Comparison of ENCODE assay signal across 8 cellular contexts in genomic region chr10:68720793-68721672, GRCh38. TPM values are rescaled to one million over a fixed set of nuclear protein-coding genes. Genes with fewer than 3 reads are reported as not detected.
DNase-seq lines count a peak whose midpoint lies in the region; ATAC-seq and TF ChIP-seq lines count a peak whose summit lies in the region.

TSS of gene CCAR1 (plus strand) at chr10:68721239. CDS start at chr10:68722505, 1,266 bp downstream.

- intact Hi-C loops in Panc1 (cut with micrococcal nuclease; ENCODE audit: unreplicated experiment): no loop called here

- in situ Hi-C loops in Panc1 (cut with HindIII; ENCODE audit: low pct_unique_long_range_greater_than_20kb, low sequenced_read_pairs): no loop called here

- no TSS peak for BruUV-seq in Panc1 (replicated peaks; lab: Mats Ljungman, UMichigan)

- peak; percentile 99 for ATAC-seq in GM21723 (IDR thresholded peaks at IDR 0.05; ENCODE audit: unreplicated experiment)
- peak; percentile 100 for ATAC-seq in Panc1
- peak; percentile 99 for ATAC-seq in activated T-cell treated with anti-CD3 and anti-CD28 coated beads, Interleukin-2, amount 50 U/mL, for 4 hours

- H3K9me3 ChIP-seq in Panc1 (ENCODE audit: control insufficient read depth, insufficient read depth, low read depth, low read length) (no peaks in the 10 kb centered on the region), mucosa of rectum (ENCODE audit: control insufficient read depth in 2 of 2, low read length in 2 of 2) (no peaks in the 10 kb centered on the region)

- H3K4me1 Mint-ChIP-seq in activated T-cell treated with anti-CD3 and anti-CD28 coated beads, Interleukin-2, amount 50 U/mL, for 4 hours (ENCODE audit: low read depth): peaks cover 11% of the 10 kb centered on the region

- H3K4me3 Mint-ChIP-seq in activated T-cell treated with anti-CD3 and anti-CD28 coated beads, Interleukin-2, amount 50 U/mL, for 4 hours: peak within 1 kb of the TSS; percentile 98

- H3K4me1 ChIP-seq in Panc1 (ENCODE audit: control insufficient read depth, insufficient read depth, low read length) (no peaks in the 10 kb centered on the region), mucosa of rectum (ENCODE audit: control insufficient read depth in 2 of 2, insufficient read depth in 2 of 2, low read length in 2 of 2) (peaks cover 10% of the 10 kb centered on the region in 2 donors)

- DNase-seq in DMS53 (lab: John Stamatoyannopoulos, UW) (peak; percentile 100), KG1 (lab: John Stamatoyannopoulos, UW) (peak; percentile 94), Panc1 (ENCODE audit: low read depth, low spot score) (peak; percentile 94), erythroblast (lab: John Stamatoyannopoulos, UW) (peak; percentile 98)
- DNase-seq in activated T-cell treated with anti-CD3 and anti-CD28 coated beads, Interleukin-2, amount 50 U/mL, for 4 hours: peak; percentile 96
- DNase-seq in stimulated activated CD8-positive, alpha-beta memory T cell treated with anti-CD3 and anti-CD28 coated beads, Interleukin-4, amount 100 ng/mL, for 48 hours: peak; percentile 97

- H3K27me3 ChIP-seq in Panc1 (ENCODE audit: control insufficient read depth, insufficient read depth, low read length) (no peaks in the 10 kb centered on the region), mucosa of rectum (ENCODE audit: control insufficient read depth in 2 of 2, insufficient read depth in 2 of 2, low read length in 2 of 2) (no peaks in the 10 kb centered on the region)

- H3K27ac ChIP-seq in Panc1 (ENCODE audit: low read length) (peak within 1 kb of the TSS; percentile 95), mucosa of rectum (ENCODE audit: low read depth in 2 of 2, low read length in 2 of 2) (peak within 1 kb of the TSS; percentile 91 to 96)

- no peaks in the 10 kb centered on the region for H3K27me3 Mint-ChIP-seq in activated T-cell treated with anti-CD3 and anti-CD28 coated beads, Interleukin-2, amount 50 U/mL, for 4 hours (ENCODE audit: low read depth)

- no peaks in the 10 kb centered on the region for H3K9me3 Mint-ChIP-seq in activated T-cell treated with anti-CD3 and anti-CD28 coated beads, Interleukin-2, amount 50 U/mL, for 4 hours

- POLR2A ChIA-PET in Panc1 (lab: Charles Lee): interaction anchor here (0.7 kb wide), 1 partner anchor 101 kb away, joined by 3 read pairs; no protein-coding TSS in a partner anchor

- CTCF ChIA-PET in Panc1 (lab: Charles Lee): no interaction called here

- no peak for TF ChIP-seq CTCF in Panc1 (IDR thresholded peaks at IDR 0.05)

- peaks cover 8% of the 10 kb centered on the region for H3K36me3 Mint-ChIP-seq in activated T-cell treated with anti-CD3 and anti-CD28 coated beads, Interleukin-2, amount 50 U/mL, for 4 hours (ENCODE audit: insufficient read depth)

- peak within 1 kb of the TSS; percentile 84 to 92 for H3K4me3 ChIP-seq in Panc1 (ENCODE audit: low read depth in 2 of 2, low read length in 2 of 2)
- H3K4me3 ChIP-seq in mucosa of rectum (ENCODE audit: low read length in 2 of 2): peak within 1 kb of the TSS; percentile 87 to 88

- H3K9ac ChIP-seq in mucosa of rectum (ENCODE audit: low read depth in 1 of 2, low read length in 2 of 2): peak within 1 kb of the TSS; percentile 84 to 91

- peaks cover 12% of the 10 kb centered on the region for H3K36me3 ChIP-seq in Panc1 (ENCODE audit: control insufficient read depth, insufficient read depth, low read length)
- H3K36me3 ChIP-seq in mucosa of rectum (ENCODE audit: control insufficient read depth in 2 of 2, insufficient read depth in 2 of 2, low read length in 2 of 2): peaks cover 3 to 15% of the 10 kb centered on the region in 2 donors

- TF ChIP-seq POLR2A in erythroblast (IDR thresholded peaks at IDR 0.05; ENCODE audit: low read length): peak; percentile 89

RNA-seq across cellular contexts. Expression of gene CCAR1, which starts in this region (rescaled TPM):
- 102 TPM for total RNA-seq in Panc1 (2021; ENCODE audit: unreplicated experiment)
- 42.0 TPM for polyA plus RNA-seq in Panc1 (2012; ENCODE audit: insufficient read length)
- 100 to 1,000 TPM; 105 to 120 (median 114) TPM for total RNA-seq in activated T-cell treated with anti-CD3 and anti-CD28 coated beads, Interleukin-2, amount 50 U/mL, for 4 hours

Comparison
In these comparisons a context has a peak if more than half of its experiments do, and no peak if none do; other contexts are left out.
1. Peak in every context shown above with its lines: DNase-seq, ATAC-seq, H3K4me3 ChIP-seq and H3K27ac ChIP-seq.